In the genomic region with DNA sequence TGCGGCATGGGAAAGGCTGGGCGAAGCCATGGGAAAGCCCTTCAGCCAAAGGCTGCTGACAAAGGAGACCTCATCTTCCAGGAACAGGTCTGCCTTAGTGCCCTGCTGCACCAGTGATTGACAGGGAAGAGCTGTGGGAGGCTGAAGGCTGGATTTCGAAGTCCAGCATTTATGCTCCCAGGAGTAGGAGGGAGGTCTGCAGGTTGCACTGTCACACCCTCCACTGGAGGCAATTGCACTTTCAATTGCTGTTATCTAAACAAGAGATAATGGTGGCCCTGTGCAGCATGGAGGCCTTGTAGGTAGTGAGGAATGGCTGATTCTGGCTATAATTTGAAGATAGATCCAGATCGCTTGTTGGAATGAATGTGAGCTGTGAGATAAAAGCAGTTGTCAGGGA, we compare ENCODE assay signal across 25 cellular contexts. TPM values are rescaled to one million over a fixed set of nuclear protein-coding genes. Genes with fewer than 3 reads are reported as not detected.
DNase-seq lines count a peak whose midpoint lies in the region; ATAC-seq, FAIRE-seq and TF ChIP-seq lines count a peak whose summit lies in the region.
"Had no signal": no experiment of that assay in that cellular context is flagged by ENCODE, and none has a peak within 500 bp of the region (broad histone marks: within the 10 kb centered on the region; RNA-seq: fewer than 3 reads in every experiment).

No MANE protein-coding gene starts in this region.

- H3K9me3 ChIP-seq in K562 (replicated peaks; ENCODE audit: control insufficient read depth, insufficient read depth, low read depth, low read length) (no peaks in the 10 kb centered on the region), HepG2 (ENCODE audit: low read length) (no peaks in the 10 kb centered on the region), small intestine (ENCODE audit: control insufficient read depth, low read depth) (no peaks in the 10 kb centered on the region)
- H3K9me3 ChIP-seq: BLaER1, SJSA1 had no signal

- intact Hi-C loops in K562 (cut with micrococcal nuclease) (no loop called here), HepG2 (cut with micrococcal nuclease; ENCODE audit: unreplicated experiment) (no loop called here)

- ATAC-seq in K562, result peak; percentile 76
- peak; percentile 75 for ATAC-seq in HepG2
- no peak for ATAC-seq in HG02884 (IDR thresholded peaks at IDR 0.05; ENCODE audit: unreplicated experiment)
- ATAC-seq in HG02938 (IDR thresholded peaks at IDR 0.05; ENCODE audit: unreplicated experiment), result no peak
- ATAC-seq: Right ventricle myocardium inferior had no signal

- no peaks in the 10 kb centered on the region for H3K27me3 ChIP-seq in K562 (ENCODE audit: control insufficient read depth in 2 of 2, insufficient read depth in 2 of 2, low read length in 2 of 2)
- no peaks in the 10 kb centered on the region for H3K27me3 ChIP-seq in HepG2 (ENCODE audit: control insufficient read depth in 1 of 2, insufficient read depth in 2 of 2, low read length in 2 of 2)
- no peaks in the 10 kb centered on the region for H3K27me3 ChIP-seq in small intestine (ENCODE audit: control insufficient read depth in 2 of 2, insufficient read depth in 2 of 2, low read length in 2 of 2)
- H3K27me3 ChIP-seq: BLaER1, SJSA1 had no signal

- no peak for TF ChIP-seq CTCF in K562 (IDR thresholded peaks at IDR 0.05 in 2 of 3, conservative IDR thresholded peaks at IDR 0.05 in 1 of 3; ENCODE audit: insufficient read depth in 2 of 3, low read depth in 1 of 3, low read length in 3 of 3)
- no peak for TF ChIP-seq CTCF in HepG2 (CRISPR knock-in tag; IDR thresholded peaks at IDR 0.05)

- no peak overlapping the region for H2AFZ ChIP-seq in K562 (ENCODE audit: low read depth, low read length)
- no peak overlapping the region for H2AFZ ChIP-seq in HepG2 (ENCODE audit: low read length)

- no peak for TF ChIP-seq POLR2A in K562 (conservative IDR thresholded peaks at IDR 0.05)
- no peak for TF ChIP-seq POLR2A in HepG2 (IDR thresholded peaks at IDR 0.05; ENCODE audit: insufficient read depth in 1 of 2, low read depth in 2 of 2, low read length in 2 of 2)

- H3K79me2 ChIP-seq in K562 (ENCODE audit: control insufficient read depth, insufficient read depth, low read length) (no peaks in the 10 kb centered on the region), HepG2 (ENCODE audit: insufficient read depth, low read length) (no peaks in the 10 kb centered on the region)

- no peak for FAIRE-seq in K562 (lab: Jason Lieb, UNC)
- peak; percentile 8 for FAIRE-seq in HepG2 (lab: Jason Lieb, UNC)
- FAIRE-seq in small intestine (lab: Jason Lieb, UNC), result no peak
- FAIRE-seq: GM12891, HTR-8/SVneo had no signal

- no peaks in the 10 kb centered on the region for H3K9me1 ChIP-seq in K562 (ENCODE audit: control insufficient read depth, insufficient read depth, low read length)

- 52% methylated on average over 4 of the region's 4 CpGs for WGBS in K562 (ENCODE audit: insufficient coverage, low coverage, missing lambda C conversion rate)
- 100% methylated on average over 4 of the region's 4 CpGs for WGBS in HepG2 (ENCODE audit: low lambda C conversion rate)
- WGBS in small intestine, 3 donors, result 74 to 84% (median 77%) methylated on average over 4 of the region's 4 CpGs

- H3K36me3 ChIP-seq in K562 (ENCODE audit: control insufficient read depth, insufficient read depth, low read length) (peaks cover 3% of the 10 kb centered on the region; the same call in 1 of the 3 replicates), HepG2 (replicated peaks in 1 of 2; ENCODE audit: control insufficient read depth in 1 of 2, insufficient read depth in 2 of 2, low read length in 2 of 2) (peaks cover 24 to 80% of the 10 kb centered on the region in 2 experiments), small intestine (ENCODE audit: control insufficient read depth in 2 of 2, insufficient read depth in 2 of 2, low read length in 2 of 2) (peaks cover 9 to 19% of the 10 kb centered on the region in 2 donors)
- H3K36me3 ChIP-seq: BLaER1 had no signal

- H3K4me1 ChIP-seq in K562 (replicated peaks in 1 of 2; ENCODE audit: control insufficient read depth in 2 of 2, insufficient read depth in 2 of 2, low read length in 2 of 2) (no peaks in the 10 kb centered on the region; a peak in 1 of 5 replicates), HepG2 (ENCODE audit: insufficient read depth, low read length) (peaks cover 13% of the 10 kb centered on the region), small intestine (ENCODE audit: control insufficient read depth in 2 of 2, insufficient read depth in 1 of 2, low read depth in 1 of 2, low read length in 1 of 2) (peaks cover 0 to 5% of the 10 kb centered on the region in 2 donors)
- H3K4me1 ChIP-seq: SJSA1 had no signal

- H3K9ac ChIP-seq in K562 (ENCODE audit: insufficient read depth in 1 of 2, low read depth in 2 of 2, low read length in 2 of 2) (no peak overlapping the region), HepG2 (ENCODE audit: insufficient read depth, low read depth, low read length) (no peak overlapping the region)
- H3K9ac ChIP-seq: BLaER1 had no signal

- in situ Hi-C loops in K562 (cut with MboI), result no loop called here
- in situ Hi-C loops in HepG2 (cut with HindIII; ENCODE audit: extremely low pct_ligation_motif_present, low pct_unique_long_range_greater_than_20kb), result no loop called here

- no TSS peak for BruUV-seq in K562 (replicated peaks; lab: Mats Ljungman, UMichigan)
- no TSS peak for BruUV-seq in HepG2 (replicated peaks; lab: Mats Ljungman, UMichigan)

- DNase-seq in HuH-7 (ENCODE audit: low spot score) (peak; percentile 64), K562 (ENCODE audit: extremely low read depth in 1 of 4, low spot score in 3 of 4) (peak in 1 of 4 experiments; percentile 12), HepG2 (ENCODE audit: low spot score) (no peak), small intestine (peak; percentile 62), superior temporal gyrus (ENCODE audit: extremely low spot score) (no peak)
- DNase-seq in activated effector memory CD4-positive, alpha-beta T cell treated with Interleukin-2 at 50 U/mL for 16 hours, result no peak
- DNase-seq: CD4-positive, alpha-beta T cell; COR-L47; DMS 273 treated with DMSO at 0.1 percent for 48 hours; DMS79 treated with DMSO at 0.1 percent for 48 hours; H7; HFFc6; Karpas-422; NCI-H1694; NCI-H2081 treated with DMSO at 0.1 percent for 48 hours; NCI-H226; NCI-H510A treated with DMSO at 0.1 percent for 48 hours; NCI-H748 treated with DMSO at 0.1 percent for 48 hours had no signal

- H3K4me3 ChIP-seq in K562, result no peak overlapping the region
- H3K4me3 ChIP-seq in HepG2 (replicated peaks in 1 of 3; ENCODE audit: insufficient read depth in 1 of 3, low read depth in 2 of 3, low read length in 3 of 3), result no peak overlapping the region
- no peak overlapping the region for H3K4me3 ChIP-seq in small intestine (ENCODE audit: low read depth in 1 of 2, low read length in 2 of 2)
- H3K4me3 ChIP-seq: BLaER1, SJSA1 had no signal

- no peak overlapping the region for H3K27ac ChIP-seq in K562 (ENCODE audit: extremely low read depth, low read depth, low read length)
- H3K27ac ChIP-seq in HepG2 (ENCODE audit: extremely low read length, insufficient read depth, low read length), result no peak overlapping the region
- H3K27ac ChIP-seq in small intestine (ENCODE audit: low read depth in 1 of 2, low read length in 1 of 2), result no peak overlapping the region
- H3K27ac ChIP-seq: BLaER1, SJSA1 had no signal

- TF ChIP-seq RAD21 in K562 (CRISPR knock-in tag; conservative IDR thresholded peaks at IDR 0.05 in 1 of 2, IDR thresholded peaks at IDR 0.05 in 1 of 2) (no peak), HepG2 (CRISPR knock-in tag; IDR thresholded peaks at IDR 0.05) (no peak)

- H3K4me2 ChIP-seq in K562 (ENCODE audit: insufficient read depth, low read length) (no peak overlapping the region), HepG2 (ENCODE audit: low read depth, low read length) (no peak overlapping the region)

- POLR2A ChIA-PET in K562 (lab: Yijun Ruan, JAX) (interaction anchor here (1.5 kb wide), 1 partner anchor 12 kb away, joined by 3 read pairs; no protein-coding TSS in a partner anchor), HepG2 (lab: Yijun Ruan, JAX) (no interaction called here)

- H4K20me1 ChIP-seq in K562 (replicated peaks; ENCODE audit: control insufficient read depth, insufficient read depth, low read length) (no peaks in the 10 kb centered on the region), HepG2 (ENCODE audit: insufficient read depth, low read length) (no peaks in the 10 kb centered on the region)
- H4K20me1 ChIP-seq: BLaER1 had no signal

- TF ChIP-seq EP300 in K562 (IDR thresholded peaks at IDR 0.05; ENCODE audit: low read length) (no peak), HepG2 (IDR thresholded peaks at IDR 0.05; ENCODE audit: low read depth in 2 of 2, low read length in 2 of 2) (no peak), HepG2 (CRISPR knock-in tag; IDR thresholded peaks at IDR 0.05; ENCODE audit: borderline replicate concordance) (no peak)

- CTCF ChIA-PET in K562 (lab: Yijun Ruan, JAX; ENCODE audit: low intra/inter-chr PET ratio) (no interaction called here), HepG2 (lab: Yijun Ruan, JAX; ENCODE audit: low intra/inter-chr PET ratio, low total read pairs) (no interaction called here)

RNA-seq across cellular contexts. Expression of gene FAM114A1, which starts 43.7 kb away (rescaled TPM):
- 39.9 and 41.6 TPM in 2 replicates for total RNA-seq in K562 (2011; cell fraction: chromatin; rRNA removed; ENCODE audit: low replicate concordance)
- 22.4 and 27.0 TPM in 2 replicates for total RNA-seq in K562 (2011; cell fraction: nucleolus; rRNA removed)
- 20.4 and 26.9 TPM in 2 replicates for total RNA-seq in K562 (2011; cell fraction: nucleoplasm; rRNA removed)
- 2.6 and 3.1 TPM in 2 replicates for total RNA-seq in K562 (2014; rRNA removed)
- 4.3 and 5.3 TPM in 2 replicates for total RNA-seq in K562 (2014; rRNA removed; fragmentation: Illumina TruSeq; extraction: Trizol)
- 4.4 and 5.0 TPM in 2 replicates for total RNA-seq in K562 (2015; rRNA removed; fragmentation: Illumina TruSeq; extraction: Trizol)
- total RNA-seq in K562 (2021), result 5.1 and 6.6 TPM in 2 replicates
- polyA plus RNA-seq in K562 (2011; rRNA removed), result 12.0 and 25.4 TPM in 2 replicates
- 12.8 and 23.1 TPM in 2 replicates for polyA plus RNA-seq in K562 (2011; cell fraction: cytosol; rRNA removed)
- polyA plus RNA-seq in K562 (2011; cell fraction: nucleus; rRNA removed), result 12.7 and 20.4 TPM in 2 replicates
- polyA plus RNA-seq in K562 (2012), result 3.7 and 6.7 TPM in 2 replicates
- polyA plus RNA-seq in K562 (2014; fragmentation: Illumina TruSeq; extraction: Trizol), result 3.4 and 5.4 TPM in 2 replicates
- 1 to 10 TPM; 1.8 to 2.6 TPM for polyA plus RNA-seq in K562 (2014; fragmentation: Nextera tagmentation; extraction: Ambion mirVana)
- 4.5 and 5.3 TPM in 2 replicates for polyA plus RNA-seq in K562 (2014; rRNA removed)
- polyA minus RNA-seq in K562 (2011; rRNA and poly(A)+ RNA removed), result 13.6 and 24.1 TPM in 2 replicates
- 3.8 and 7.8 TPM in 2 replicates for polyA minus RNA-seq in K562 (2011; cell fraction: cytosol; rRNA and poly(A)+ RNA removed)
- 6.9 and 27.2 TPM in 2 replicates for polyA minus RNA-seq in K562 (2011; cell fraction: nucleus; rRNA and poly(A)+ RNA removed)
- total RNA-seq in HepG2 (2016; rRNA removed; fragmentation: Illumina TruSeq; extraction: Trizol), result 61.0 and 87.0 TPM in 2 replicates
- 8.9 and 9.7 TPM in 2 replicates for total RNA-seq in HepG2 (2016; cell fraction: cytosol; rRNA removed; fragmentation: Illumina TruSeq; extraction: Trizol; ENCODE audit: low read depth)
- 59.7 and 78.6 TPM in 2 replicates for total RNA-seq in HepG2 (2016; cell fraction: insoluble cytoplasmic fraction; rRNA removed; fragmentation: Illumina TruSeq; extraction: Trizol)
- total RNA-seq in HepG2 (2016; cell fraction: membrane; rRNA removed; fragmentation: Illumina TruSeq; extraction: Trizol), result 27.8 and 30.9 TPM in 2 replicates
- 36.3 and 40.0 TPM in 2 replicates for total RNA-seq in HepG2 (2016; cell fraction: nucleus; rRNA removed; fragmentation: Illumina TruSeq; extraction: Trizol)
- polyA plus RNA-seq in HepG2 (2011; rRNA removed), result 70.4 and 76.9 TPM in 2 replicates
- 80.2 and 86.3 TPM in 2 replicates for polyA plus RNA-seq in HepG2 (2011; cell fraction: cytosol; rRNA removed)
- 71.8 and 99.8 TPM in 2 replicates for polyA plus RNA-seq in HepG2 (2011; cell fraction: nucleus; rRNA removed)
- 46.7 and 54.6 TPM in 2 replicates for polyA plus RNA-seq in HepG2 (2012)
- polyA plus RNA-seq in HepG2 (2016; cell fraction: cytosol; fragmentation: Illumina TruSeq; extraction: Trizol; ENCODE audit: low read depth), result 6.6 and 8.5 TPM in 2 replicates
- polyA plus RNA-seq in HepG2 (2016; cell fraction: insoluble cytoplasmic fraction; fragmentation: Illumina TruSeq; extraction: Trizol; ENCODE audit: low read depth), result 47.8 and 57.1 TPM in 2 replicates
- polyA plus RNA-seq in HepG2 (2016; cell fraction: membrane; fragmentation: Illumina TruSeq; extraction: Trizol; ENCODE audit: low read depth), result 14.4 and 15.0 TPM in 2 replicates
- polyA plus RNA-seq in HepG2 (2016; cell fraction: nucleus; fragmentation: Illumina TruSeq; extraction: Trizol; ENCODE audit: insufficient read depth, low read depth), result 39.6 and 49.5 TPM in 2 replicates
- 28.7 and 145 TPM in 2 replicates for polyA minus RNA-seq in HepG2 (2011; rRNA and poly(A)+ RNA removed; ENCODE audit: low replicate concordance)
- 64.1 and 82.7 TPM in 2 replicates for polyA minus RNA-seq in HepG2 (2011; cell fraction: cytosol; rRNA and poly(A)+ RNA removed)
- 115 and 140 TPM in 2 replicates for polyA minus RNA-seq in HepG2 (2011; cell fraction: nucleus; rRNA and poly(A)+ RNA removed)
- 10 to 100 TPM; 11.3 to 31.8 (median 18.6) TPM for polyA plus RNA-seq in small intestine
- total RNA-seq: CD4-positive, alpha-beta T cell had no signal

RNA-seq across cellular contexts. Expression of gene TLR6, which starts 54.6 kb away (rescaled TPM):
- total RNA-seq in K562 (2011; cell fraction: chromatin; rRNA removed; ENCODE audit: low replicate concordance), result 1.7 and 5.7 TPM in 2 replicates
- total RNA-seq in K562 (2011; cell fraction: nucleolus; rRNA removed), result 1.0 and 1.4 TPM in 2 replicates
- total RNA-seq in K562 (2011; cell fraction: nucleoplasm; rRNA removed), result 2.3 and 3.6 TPM in 2 replicates
- total RNA-seq in K562 (2014; rRNA removed), result 0.64 and 0.65 TPM in 2 replicates
- 1.4 and 1.6 TPM in 2 replicates for total RNA-seq in K562 (2014; rRNA removed; fragmentation: Illumina TruSeq; extraction: Trizol)
- total RNA-seq in K562 (2015; rRNA removed; fragmentation: Illumina TruSeq; extraction: Trizol), result 0.68 and 0.91 TPM in 2 replicates
- total RNA-seq in K562 (2021), result 0.95 and 1.5 TPM in 2 replicates
- polyA plus RNA-seq in K562 (2011; rRNA removed), result 0.69 and 1.9 TPM in 2 replicates
- 0.36 and 0.41 TPM in 2 replicates for polyA plus RNA-seq in K562 (2011; cell fraction: cytosol; rRNA removed)
- polyA plus RNA-seq in K562 (2011; cell fraction: nucleus; rRNA removed), result 0.45 and 0.51 TPM in 2 replicates
- 0.76 and 1.0 TPM in 2 replicates for polyA plus RNA-seq in K562 (2012)
- polyA plus RNA-seq in K562 (2014; fragmentation: Illumina TruSeq; extraction: Trizol), result 1.1 and 1.3 TPM in 2 replicates
- polyA plus RNA-seq in K562 (2014; fragmentation: Nextera tagmentation; extraction: Ambion mirVana), result under 1 TPM; 0.08 to 0.45 TPM
- 0.62 and 1.00 TPM in 2 replicates for polyA plus RNA-seq in K562 (2014; rRNA removed)
- 1.7 and 2.6 TPM in 2 replicates for polyA minus RNA-seq in K562 (2011; rRNA and poly(A)+ RNA removed)
- polyA minus RNA-seq in K562 (2011; cell fraction: cytosol; rRNA and poly(A)+ RNA removed), result 0.46 and 1.3 TPM in 2 replicates
- polyA minus RNA-seq in K562 (2011; cell fraction: nucleus; rRNA and poly(A)+ RNA removed), result 0.54 and 0.67 TPM in 2 replicates
- total RNA-seq in HepG2 (2016; rRNA removed; fragmentation: Illumina TruSeq; extraction: Trizol), result 0.52 and 0.71 TPM in 2 replicates
- total RNA-seq in HepG2 (2016; cell fraction: cytosol; rRNA removed; fragmentation: Illumina TruSeq; extraction: Trizol; ENCODE audit: low read depth), result 0.40 and 0.62 TPM in 2 replicates
- 0.31 and 0.54 TPM in 2 replicates for total RNA-seq in HepG2 (2016; cell fraction: insoluble cytoplasmic fraction; rRNA removed; fragmentation: Illumina TruSeq; extraction: Trizol)
- total RNA-seq in HepG2 (2016; cell fraction: membrane; rRNA removed; fragmentation: Illumina TruSeq; extraction: Trizol), result 1.0 and 1.2 TPM in 2 replicates
- 0.71 and 0.72 TPM in 2 replicates for total RNA-seq in HepG2 (2016; cell fraction: nucleus; rRNA removed; fragmentation: Illumina TruSeq; extraction: Trizol)
- polyA plus RNA-seq in HepG2 (2011; rRNA removed), result 0.18 and 0.33 TPM in 2 replicates
- polyA plus RNA-seq in HepG2 (2011; cell fraction: cytosol; rRNA removed), result 0.05 and 0.12 TPM in 2 replicates
- polyA plus RNA-seq in HepG2 (2011; cell fraction: nucleus; rRNA removed), result 0.19 and 0.23 TPM in 2 replicates
- 0.12 and 0.39 TPM in 2 replicates for polyA plus RNA-seq in HepG2 (2012)
- polyA plus RNA-seq in HepG2 (2016; cell fraction: cytosol; fragmentation: Illumina TruSeq; extraction: Trizol; ENCODE audit: low read depth), result 0.02 TPM in 1 of 2 replicates, not detected in the other
- polyA plus RNA-seq in HepG2 (2016; cell fraction: insoluble cytoplasmic fraction; fragmentation: Illumina TruSeq; extraction: Trizol; ENCODE audit: low read depth), result 0.17 and 0.19 TPM in 2 replicates
- polyA plus RNA-seq in HepG2 (2016; cell fraction: membrane; fragmentation: Illumina TruSeq; extraction: Trizol; ENCODE audit: low read depth), result 0.03 and 0.06 TPM in 2 replicates
- polyA plus RNA-seq in HepG2 (2016; cell fraction: nucleus; fragmentation: Illumina TruSeq; extraction: Trizol; ENCODE audit: insufficient read depth, low read depth), result 0.61 and 0.71 TPM in 2 replicates
- 0.20 and 7.2 TPM in 2 replicates for polyA minus RNA-seq in HepG2 (2011; rRNA and poly(A)+ RNA removed; ENCODE audit: low replicate concordance)
- polyA minus RNA-seq in HepG2 (2011; cell fraction: cytosol; rRNA and poly(A)+ RNA removed), result 0.26 and 0.59 TPM in 2 replicates
- polyA minus RNA-seq in HepG2 (2011; cell fraction: nucleus; rRNA and poly(A)+ RNA removed), result 0.62 and 0.90 TPM in 2 replicates
- under 1 TPM; under 0.01 to 0.46 (median 0.27) TPM for polyA plus RNA-seq in small intestine
- total RNA-seq: H7 had no signal

Comparison
In these comparisons a context has a peak if more than half of its experiments do, and no peak if none do; other contexts are left out.
1. DNase-seq: peak in HuH-7 (single experiment) and small intestine (single experiment); none in HepG2 (single experiment), superior temporal gyrus (single experiment) and activated effector memory CD4-positive, alpha-beta T cell treated with Interleukin-2 at 50 U/mL for 16 hours (single experiment).
2. ATAC-seq: peak in K562 (single experiment) and HepG2 (single experiment); none in HG02884 (single experiment) and HG02938 (single experiment).